Comparison of ENCODE assay signal across 8 cellular contexts in genomic region chr16:4614571-4615388, GRCh38. TPM values are rescaled to one million over a fixed set of nuclear protein-coding genes. Genes with fewer than 3 reads are reported as not detected.
DNase-seq lines count a peak whose midpoint lies in the region; TF ChIP-seq lines count a peak whose summit lies in the region.

Gene UBALD1 (minus strand): TSS chr16:4614888. CDS start chr16:4614797, 91 bp downstream.

- no peaks in the 10 kb centered on the region for H3K36me3 Mint-ChIP-seq in neural crest cell (ENCODE audit: low read depth)

- TF ChIP-seq CTCF in fibroblast of villous mesenchyme (IDR thresholded peaks at IDR 0.05; ENCODE audit: insufficient read depth, low read depth, low read length) (no peak), neural crest cell (conservative IDR thresholded peaks at IDR 0.05) (no peak)

- peak within 1 kb of the TSS; percentile 82 for H3K27ac Mint-ChIP-seq in neural crest cell (ENCODE audit: unreplicated experiment)

- peak within 1 kb of the TSS; percentile 94 for H3K4me3 Mint-ChIP-seq in neural crest cell

- no peaks in the 10 kb centered on the region for H3K9me3 Mint-ChIP-seq in neural crest cell

- H3K27me3 Mint-ChIP-seq in neural crest cell (ENCODE audit: low read depth), result no peaks in the 10 kb centered on the region

- DNase-seq in ELR (ENCODE audit: low read depth), result peak; percentile 92
- peak; percentile 54 for DNase-seq in GOT3 (lab: John Stamatoyannopoulos, UW)
- DNase-seq in Kasumi-1 (lab: John Stamatoyannopoulos, UW), result peak; percentile 31 to 35
- peak; percentile 27 for DNase-seq in SIG-M5 (lab: John Stamatoyannopoulos, UW)
- DNase-seq in activated effector memory CD4-positive, alpha-beta T cell treated with anti-CD3 and anti-CD28 coated beads, Interleukin-2, amount 50 U/mL, for 16 hours, result peak; percentile 93
- peak; percentile 93 for DNase-seq in fibroblast of villous mesenchyme (ENCODE audit: low read depth)
- peak; percentile 68 for DNase-seq in neural crest cell (ENCODE audit: low read depth, low spot score)
- peak; percentile 78 for DNase-seq in stromal cell of bone marrow (ENCODE audit: low read depth)

- H3K4me3 ChIP-seq in fibroblast of villous mesenchyme (ENCODE audit: low read depth, low read length), result peak within 1 kb of the TSS; percentile 64

- H3K4me1 Mint-ChIP-seq in neural crest cell, result peaks cover 10% of the 10 kb centered on the region

RNA-seq across cellular contexts. Expression of gene UBALD1, which starts in this region (rescaled TPM):
- total RNA-seq in fibroblast of villous mesenchyme (6.9 and 10.3 TPM in 2 replicates), neural crest cell (14.8 and 17.6 TPM in 2 replicates)

Comparison
In these comparisons a context has a peak if more than half of its experiments do, and no peak if none do; other contexts are left out.
1. Peak in every context shown above with its lines: DNase-seq and H3K4me3 ChIP-seq.
2. DNase-seq: peak in every context shown above with its lines; median percentile 93 in activated effector memory CD4-positive, alpha-beta T cell treated with anti-CD3 and anti-CD28 coated beads, Interleukin-2, amount 50 U/mL, for 16 hours; 93 in fibroblast of villous mesenchyme; 92 in ELR; 78 in stromal cell of bone marrow; 68 in neural crest cell; 54 in GOT3; 33 in Kasumi-1; 27 in SIG-M5.